In genomic region chr6:29722773-29723665, GRCh38 we compare ENCODE assay signal across 9 cellular contexts. TPM values are rescaled to one million over a fixed set of nuclear protein-coding genes. Genes with fewer than 3 reads are reported as not detected.
DNase-seq lines count a peak whose midpoint lies in the region; ATAC-seq, FAIRE-seq and TF ChIP-seq lines count a peak whose summit lies in the region.
"Had no signal": no experiment of that assay in that cellular context is flagged by ENCODE, and none has a peak within 500 bp of the region (broad histone marks: within the 10 kb centered on the region; RNA-seq: fewer than 3 reads in every experiment).

TSS of gene HLA-F (plus strand) at chr6:29723434. CDS start at chr6:29723464, 30 bp downstream.

- dilution Hi-C loops in endothelial cell of umbilical vein (cut with MboI; ENCODE audit: extremely low pct_ligation_motif_present, low sequenced_read_pairs), result no loop called here

- DNase-seq in NCI-H510A (lab: John Stamatoyannopoulos, UW), result peak; percentile 0
- no peak for DNase-seq in NCI-H510A treated with DMSO at 0.1 percent for 48 hours (lab: John Stamatoyannopoulos, UW)
- DNase-seq in NCI-H748 treated with DMSO at 0.1 percent for 48 hours (lab: John Stamatoyannopoulos, UW), result peak; percentile 43
- DNase-seq in activated T-cell treated with anti-CD3 and anti-CD28 coated beads for 1 hour (ENCODE audit: low read depth), result peak; percentile 70
- DNase-seq in endothelial cell of umbilical vein (ENCODE audit: low read depth, low spot score), result peak; percentile 87
- DNase-seq in middle frontal gyrus (ENCODE audit: extremely low spot score, low spot score), result peak; percentile 78
- DNase-seq in stimulated activated CD8-positive, alpha-beta memory T cell treated with anti-CD3 and anti-CD28 coated beads, Interleukin-15, amount 100 ng/mL, for 4 hours (ENCODE audit: low read depth in 2 of 2), result peak; percentile 63 to 75

- no peaks in the 10 kb centered on the region for H3K4me1 ChIP-seq in endothelial cell of umbilical vein (ENCODE audit: control insufficient read depth, extremely low read depth, insufficient read depth, low read length)

- H3K79me2 ChIP-seq in endothelial cell of umbilical vein (ENCODE audit: control insufficient read depth, insufficient read depth, low read length), result no peaks in the 10 kb centered on the region

- H3K9ac ChIP-seq in endothelial cell of umbilical vein (replicated peaks; ENCODE audit: extremely low read depth, insufficient read depth, low read length), result no peak within 1 kb of the TSS

- no peak within 1 kb of the TSS for H3K27ac ChIP-seq in endothelial cell of umbilical vein (ENCODE audit: insufficient read depth, low read depth, low read length)

- intact Hi-C loops in endothelial cell of umbilical vein (cut with micrococcal nuclease), result no loop called here

- no peaks in the 10 kb centered on the region for H3K9me1 ChIP-seq in endothelial cell of umbilical vein (replicated peaks; ENCODE audit: control insufficient read depth, extremely low read depth, insufficient read depth, low read length)

- peak in 1 of 2 donors; percentile 22 for TF ChIP-seq CTCF in endothelial cell of umbilical vein (IDR thresholded peaks at IDR 0.05; ENCODE audit: extremely low read depth in 1 of 2, insufficient read depth in 1 of 2, low read depth in 1 of 2, low read length in 2 of 2)

- H3K36me3 ChIP-seq in endothelial cell of umbilical vein (ENCODE audit: control insufficient read depth in 2 of 2, extremely low read depth in 1 of 2, insufficient read depth in 2 of 2, low read length in 2 of 2), result no peaks in the 10 kb centered on the region

- no peak for TF ChIP-seq POLR2A in endothelial cell of umbilical vein (IDR thresholded peaks at IDR 0.05; ENCODE audit: low read depth, low read length)

- CTCF ChIA-PET in endothelial cell of umbilical vein (lab: Charles Lee), result interaction anchor here (0.7 to 1.5 kb wide), 3 partner anchors 15 to 73 kb away, joined by 3 read pairs; no protein-coding TSS in a partner anchor

- peak within 1 kb of the TSS; percentile 82 for H2AFZ ChIP-seq in endothelial cell of umbilical vein (ENCODE audit: low read depth, low read length)

- peak within 1 kb of the TSS; percentile 12 to 54 (median 21) for H3K4me3 ChIP-seq in endothelial cell of umbilical vein (replicated peaks in 1 of 3; ENCODE audit: insufficient read depth in 1 of 3, low read depth in 1 of 3, low read length in 3 of 3)

- POLR2A ChIA-PET in endothelial cell of umbilical vein (lab: Charles Lee), result no interaction called here

- ATAC-seq in HG02981 (IDR thresholded peaks at IDR 0.05; ENCODE audit: unreplicated experiment), result peak; percentile 94

- H3K27me3 ChIP-seq in endothelial cell of umbilical vein (ENCODE audit: control insufficient read depth in 2 of 2, insufficient read depth in 2 of 2, low read length in 2 of 2), result peaks cover 7 to 28% of the 10 kb centered on the region in 2 experiments

- no peaks in the 10 kb centered on the region for H3K9me3 ChIP-seq in endothelial cell of umbilical vein (replicated peaks; ENCODE audit: control insufficient read depth, insufficient read depth, low read length)

- FAIRE-seq in endothelial cell of umbilical vein (lab: Jason Lieb, UNC), result peak; percentile 83
- FAIRE-seq: G401.6 had no signal

- BruUV-seq in endothelial cell of umbilical vein (replicated peaks; lab: Mats Ljungman, UMichigan), result no TSS peak

- H3K4me2 ChIP-seq in endothelial cell of umbilical vein (ENCODE audit: insufficient read depth, low read length), result peak within 1 kb of the TSS; percentile 46

- no peaks in the 10 kb centered on the region for H4K20me1 ChIP-seq in endothelial cell of umbilical vein (replicated peaks; ENCODE audit: control insufficient read depth, extremely low read depth, insufficient read depth, low read length)

TF ChIP-seq in endothelial cell of umbilical vein, 7 proteins besides CTCF, POLR2A, EP300 and RAD21:
- TF ChIP-seq MYC (IDR thresholded peaks at IDR 0.05; ENCODE audit: low read depth, low read length), result no peak
- no peak for TF ChIP-seq GATA2 (IDR thresholded peaks at IDR 0.05; ENCODE audit: insufficient read depth, insufficient read length, low read depth, low read length)
- TF ChIP-seq POLR2AphosphoS5 (IDR thresholded peaks at IDR 0.05; ENCODE audit: insufficient read depth, low read depth, low read length), result no peak
- TF ChIP-seq FOS (IDR thresholded peaks at IDR 0.05; ENCODE audit: borderline replicate concordance, insufficient read depth, low read length), result no peak

RNA-seq across cellular contexts. Expression of gene HLA-F, which starts in this region (rescaled TPM):
- total RNA-seq in endothelial cell of umbilical vein, result 1.6 and 2.8 TPM in 2 replicates
- polyA plus RNA-seq in endothelial cell of umbilical vein, result 1.5 and 1.8 TPM in 2 replicates
- polyA plus RNA-seq in endothelial cell of umbilical vein (2011; cell fraction: cytosol; rRNA removed), result 0.63 and 0.95 TPM in 2 replicates
- polyA plus RNA-seq in endothelial cell of umbilical vein (2011; cell fraction: nucleus; rRNA removed), result 3.8 and 5.5 TPM in 2 replicates
- 1.1 and 1.7 TPM in 2 replicates for polyA plus RNA-seq in endothelial cell of umbilical vein (2012)
- polyA minus RNA-seq in endothelial cell of umbilical vein, result 2.4 and 4.2 TPM in 2 replicates
- not detected for polyA minus RNA-seq in endothelial cell of umbilical vein (2011; cell fraction: cytosol; rRNA and poly(A)+ RNA removed)
- polyA minus RNA-seq in endothelial cell of umbilical vein (2011; cell fraction: nucleus; rRNA and poly(A)+ RNA removed), result 0.43 and 2.3 TPM in 2 replicates
